11 cellular contexts compared by ENCODE assay signal in the genomic region with DNA sequence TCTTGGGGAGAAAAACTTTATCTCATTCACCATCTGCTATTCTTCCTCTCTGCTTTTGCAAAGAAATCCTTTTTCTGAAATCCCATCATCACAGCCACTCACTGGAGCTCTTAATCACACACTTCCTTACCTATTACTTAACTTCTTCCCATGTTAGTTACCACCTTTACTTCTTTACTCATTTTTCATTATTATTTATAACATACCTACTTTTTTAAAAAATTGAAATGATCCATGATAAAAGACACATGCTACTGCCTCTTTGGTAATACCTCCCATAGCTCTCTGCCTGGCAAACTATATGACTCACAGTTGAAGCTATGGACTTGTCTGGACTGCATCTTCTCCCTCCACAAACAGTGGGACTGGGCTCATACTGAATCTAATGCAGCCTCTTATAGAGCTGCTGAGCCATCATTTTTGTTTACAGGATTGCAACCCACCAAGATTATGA.
DNase-seq lines count a peak whose midpoint lies in the region; ATAC-seq and TF ChIP-seq lines count a peak whose summit lies in the region.
"Had no signal": no experiment of that assay in that cellular context is flagged by ENCODE, and none has a peak within 500 bp of the region (broad histone marks: within the 10 kb centered on the region; RNA-seq: fewer than 3 reads in every experiment).

No MANE protein-coding gene starts in this region.

- POLR2A ChIA-PET in activated CD4-positive, alpha-beta T cell treated with anti-CD3 and anti-CD28 coated beads for 36 hours (lab: Charles Lee): no interaction called here

- peaks cover 76% of the 10 kb centered on the region for H3K4me1 Mint-ChIP-seq in activated CD4-positive, alpha-beta T cell treated with anti-CD3 and anti-CD28 coated beads for 36 hours
- H3K4me1 Mint-ChIP-seq in activated CD4-positive, alpha-beta T cell treated with anti-CD3 and anti-CD28 coated beads, Interleukin-2, amount 10 ng/mL, durations not matched to agents 24 days and 14 days: peaks cover 21% of the 10 kb centered on the region
- H3K4me1 Mint-ChIP-seq in endothelial cell (ENCODE audit: unreplicated experiment): peaks cover 55% of the 10 kb centered on the region

- peak; percentile 36 for ATAC-seq in activated CD4-positive, alpha-beta T cell treated with anti-CD3 and anti-CD28 coated beads for 36 hours
- no peak for ATAC-seq in HG03039 (IDR thresholded peaks at IDR 0.05; ENCODE audit: unreplicated experiment)
- ATAC-seq: stimulated activated effector memory CD8-positive, alpha-beta T cell treated with anti-CD3 and anti-CD28 coated beads, Interleukin-12 subunit alpha, Interleukin-12 subunit beta, amount 100 ng/mL, for 72 hours had no signal

- no peak for DNase-seq in activated CD4-positive, alpha-beta T cell treated with anti-CD3 and anti-CD28 coated beads for 36 hours
- no peak for DNase-seq in activated CD4-positive, alpha-beta T cell treated with anti-CD3 and anti-CD28 coated beads, Interleukin-2, amount 10 ng/mL, durations not matched to agents 24 days and 14 days
- peak; percentile 81 for DNase-seq in HT1080 (ENCODE audit: low read depth)
- DNase-seq in endothelial cell (ENCODE audit: low spot score): no peak
- peak; percentile 23 for DNase-seq in smooth muscle cell of the brain vasculature (ENCODE audit: low read depth, low spot score)
- no peak for DNase-seq in activated naive CD4-positive, alpha-beta T cell (lab: John Stamatoyannopoulos, UW)
- no peak for DNase-seq in T-helper 1 cell
- DNase-seq: NCI-H345, right cardiac atrium had no signal

- peaks cover 4% of the 10 kb centered on the region for H3K36me3 Mint-ChIP-seq in activated CD4-positive, alpha-beta T cell treated with anti-CD3 and anti-CD28 coated beads for 36 hours (ENCODE audit: low read depth)
- H3K36me3 Mint-ChIP-seq in activated CD4-positive, alpha-beta T cell treated with anti-CD3 and anti-CD28 coated beads, Interleukin-2, amount 10 ng/mL, durations not matched to agents 24 days and 14 days (ENCODE audit: low read depth): peaks cover 16% of the 10 kb centered on the region
- peaks cover 3% of the 10 kb centered on the region for H3K36me3 Mint-ChIP-seq in endothelial cell (ENCODE audit: low read depth, unreplicated experiment)
- H3K36me3 Mint-ChIP-seq: stimulated activated effector memory CD8-positive, alpha-beta T cell treated with anti-CD3 and anti-CD28 coated beads, Interleukin-12 subunit alpha, Interleukin-12 subunit beta, amount 100 ng/mL, for 72 hours had no signal

- intact Hi-C loops in activated CD4-positive, alpha-beta T cell treated with anti-CD3 and anti-CD28 coated beads for 36 hours (cut with DNase I, micrococcal nuclease): no loop called here
- intact Hi-C loops in activated CD4-positive, alpha-beta T cell treated with anti-CD3 and anti-CD28 coated beads, Interleukin-2, amount 10 ng/mL, durations not matched to agents 24 days and 14 days (cut with micrococcal nuclease): no loop called here

- H3K4me3 Mint-ChIP-seq in activated CD4-positive, alpha-beta T cell treated with anti-CD3 and anti-CD28 coated beads for 36 hours: no peak overlapping the region
- no peak overlapping the region for H3K4me3 Mint-ChIP-seq in activated CD4-positive, alpha-beta T cell treated with anti-CD3 and anti-CD28 coated beads, Interleukin-2, amount 10 ng/mL, durations not matched to agents 24 days and 14 days
- no peak overlapping the region for H3K4me3 Mint-ChIP-seq in endothelial cell (ENCODE audit: unreplicated experiment)
- H3K4me3 Mint-ChIP-seq: stimulated activated effector memory CD8-positive, alpha-beta T cell treated with anti-CD3 and anti-CD28 coated beads, Interleukin-12 subunit alpha, Interleukin-12 subunit beta, amount 100 ng/mL, for 72 hours had no signal

- H3K9me3 Mint-ChIP-seq in activated CD4-positive, alpha-beta T cell treated with anti-CD3 and anti-CD28 coated beads for 36 hours (ENCODE audit: low read depth): no peaks in the 10 kb centered on the region
- H3K9me3 Mint-ChIP-seq in activated CD4-positive, alpha-beta T cell treated with anti-CD3 and anti-CD28 coated beads, Interleukin-2, amount 10 ng/mL, durations not matched to agents 24 days and 14 days: peaks cover 12% of the 10 kb centered on the region
- H3K9me3 Mint-ChIP-seq in endothelial cell (ENCODE audit: unreplicated experiment): no peaks in the 10 kb centered on the region

- H3K27me3 Mint-ChIP-seq in activated CD4-positive, alpha-beta T cell treated with anti-CD3 and anti-CD28 coated beads for 36 hours: no peaks in the 10 kb centered on the region
- no peaks in the 10 kb centered on the region for H3K27me3 Mint-ChIP-seq in activated CD4-positive, alpha-beta T cell treated with anti-CD3 and anti-CD28 coated beads, Interleukin-2, amount 10 ng/mL, durations not matched to agents 24 days and 14 days
- peaks cover 1% of the 10 kb centered on the region for H3K27me3 Mint-ChIP-seq in endothelial cell (ENCODE audit: unreplicated experiment)

- no peak overlapping the region for H3K27ac Mint-ChIP-seq in activated CD4-positive, alpha-beta T cell treated with anti-CD3 and anti-CD28 coated beads for 36 hours
- no peak overlapping the region for H3K27ac Mint-ChIP-seq in activated CD4-positive, alpha-beta T cell treated with anti-CD3 and anti-CD28 coated beads, Interleukin-2, amount 10 ng/mL, durations not matched to agents 24 days and 14 days
- H3K27ac Mint-ChIP-seq in endothelial cell (ENCODE audit: unreplicated experiment): peak overlapping the region; percentile 76
- H3K27ac Mint-ChIP-seq: stimulated activated effector memory CD8-positive, alpha-beta T cell treated with anti-CD3 and anti-CD28 coated beads, Interleukin-12 subunit alpha, Interleukin-12 subunit beta, amount 100 ng/mL, for 72 hours had no signal

- CTCF ChIA-PET in activated CD4-positive, alpha-beta T cell treated with anti-CD3 and anti-CD28 coated beads for 36 hours (lab: Charles Lee): interaction anchor here (0.7 to 1.7 kb wide), 8 partner anchors 8 to 254 kb away, joined by 3 read pairs; no protein-coding TSS in a partner anchor

- no peak for TF ChIP-seq CTCF in endothelial cell (IDR thresholded peaks at IDR 0.05; ENCODE audit: unreplicated experiment)

Comparison
In these comparisons a context has a peak if more than half of its experiments do, and no peak if none do; other contexts are left out.
1. DNase-seq: peak in HT1080 (single experiment) and smooth muscle cell of the brain vasculature (single experiment); none in activated CD4-positive, alpha-beta T cell treated with anti-CD3 and anti-CD28 coated beads for 36 hours (single experiment), activated CD4-positive, alpha-beta T cell treated with anti-CD3 and anti-CD28 coated beads, Interleukin-2, amount 10 ng/mL, durations not matched to agents 24 days and 14 days (single experiment), endothelial cell (single experiment), activated naive CD4-positive, alpha-beta T cell (0 of 4) and T-helper 1 cell (0 of 5).